ENCODE assay signal across 9 cellular contexts in the genomic region with DNA sequence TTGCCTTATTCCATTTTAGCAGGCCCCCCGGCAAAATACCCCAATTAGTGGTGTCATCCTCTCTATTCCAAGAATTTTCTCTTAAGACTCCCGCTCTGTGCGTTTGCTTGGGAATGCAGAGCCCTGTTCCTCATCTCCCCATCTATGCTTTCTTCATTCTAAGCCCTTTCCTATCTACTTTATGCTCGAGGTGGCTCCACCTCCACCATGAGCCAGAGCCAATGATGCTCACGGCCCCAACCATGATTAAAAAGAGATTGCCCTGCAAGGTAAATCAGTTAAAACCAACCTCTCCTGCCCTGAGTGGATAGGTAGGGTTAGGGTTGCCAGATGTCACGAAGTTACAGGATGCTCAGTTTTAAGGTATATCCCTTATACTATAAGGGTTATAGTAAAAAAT. TPM values are rescaled to one million over a fixed set of nuclear protein-coding genes. Genes with fewer than 3 reads are reported as not detected.
DNase-seq lines count a peak whose midpoint lies in the region; ATAC-seq, FAIRE-seq and TF ChIP-seq lines count a peak whose summit lies in the region.
"Had no signal": no experiment of that assay in that cellular context is flagged by ENCODE, and none has a peak within 500 bp of the region (broad histone marks: within the 10 kb centered on the region; RNA-seq: fewer than 3 reads in every experiment).

No MANE protein-coding gene starts in this region.

- DNase-seq in DMS 273 (lab: John Stamatoyannopoulos, UW; ENCODE audit: unreplicated experiment), result peak; percentile 45
- no peak for DNase-seq in DMS 273 treated with DMSO at 0.1 percent for 48 hours (lab: John Stamatoyannopoulos, UW)
- no peak for DNase-seq in WTC11 (ENCODE audit: low spot score)
- peak; percentile 36 for DNase-seq in germinal center (ENCODE audit: low spot score)
- no peak for DNase-seq in NCI-H1092 treated with DMSO at 0.1 percent for 48 hours (lab: John Stamatoyannopoulos, UW)
- DNase-seq in RCC 7860 (ENCODE audit: low spot score), result no peak

- FAIRE-seq in RCC 7860 (lab: Jason Lieb, UNC), result no peak
- FAIRE-seq: A204.1 had no signal

- H3K27ac Mint-ChIP-seq in WTC11, result peak overlapping the region; percentile 32
- peak overlapping the region; percentile 100 for H3K27ac Mint-ChIP-seq in stimulated activated memory B cell treated with anti-CD40 and anti-IgM and Interleukin-4, amounts not matched to agents 10 μg/mL and 1 μg/mL and 100 μg/mL, for 72 hours

- peaks cover 15% of the 10 kb centered on the region for H3K4me1 Mint-ChIP-seq in WTC11
- H3K4me1 Mint-ChIP-seq in stimulated activated memory B cell treated with anti-CD40 and anti-IgM and Interleukin-4, amounts not matched to agents 10 μg/mL and 1 μg/mL and 100 μg/mL, for 72 hours, result peaks cover 43% of the 10 kb centered on the region

- peak overlapping the region; percentile 29 for H3K4me3 Mint-ChIP-seq in WTC11
- peak overlapping the region; percentile 100 for H3K4me3 Mint-ChIP-seq in stimulated activated memory B cell treated with anti-CD40 and anti-IgM and Interleukin-4, amounts not matched to agents 10 μg/mL and 1 μg/mL and 100 μg/mL, for 72 hours

- POLR2A ChIA-PET in WTC11 (lab: Charles Lee), result interaction anchor here (0.7 to 2.2 kb wide), 5 partner anchors 11 to 135 kb away, joined by 3 to 20 read pairs (median 4); partner anchors contain the start of genes C5orf24, CAMLG and PCBD2

- no peaks in the 10 kb centered on the region; the same call in 1 of the 2 replicates for H3K27me3 Mint-ChIP-seq in WTC11 (ENCODE audit: low read depth)
- H3K27me3 Mint-ChIP-seq in stimulated activated memory B cell treated with anti-CD40 and anti-IgM and Interleukin-4, amounts not matched to agents 10 μg/mL and 1 μg/mL and 100 μg/mL, for 72 hours, result no peaks in the 10 kb centered on the region

- TF ChIP-seq CTCF in WTC11 (IDR thresholded peaks at IDR 0.05), result no peak

- peak; percentile 11; the same call in 1 of the 2 replicates for ATAC-seq in WTC11
- peak; percentile 31 for ATAC-seq in stimulated activated memory B cell treated with anti-CD40 and anti-IgM and Interleukin-4, amounts not matched to agents 10 μg/mL and 1 μg/mL and 100 μg/mL, for 72 hours
- no peak for ATAC-seq in HG03432 (IDR thresholded peaks at IDR 0.05; ENCODE audit: unreplicated experiment)

- H3K9me3 Mint-ChIP-seq in WTC11, result no peaks in the 10 kb centered on the region
- no peaks in the 10 kb centered on the region for H3K9me3 Mint-ChIP-seq in stimulated activated memory B cell treated with anti-CD40 and anti-IgM and Interleukin-4, amounts not matched to agents 10 μg/mL and 1 μg/mL and 100 μg/mL, for 72 hours

- no peaks in the 10 kb centered on the region for H3K36me3 Mint-ChIP-seq in WTC11
- peaks cover 7% of the 10 kb centered on the region for H3K36me3 Mint-ChIP-seq in stimulated activated memory B cell treated with anti-CD40 and anti-IgM and Interleukin-4, amounts not matched to agents 10 μg/mL and 1 μg/mL and 100 μg/mL, for 72 hours

- CTCF ChIA-PET in WTC11 (lab: Charles Lee), result interaction anchor here (0.5 to 3.2 kb wide), 3 partner anchors 32 to 346 kb away, joined by 3 to 30 read pairs (median 9); partner anchors contain the start of gene PCBD2

TF ChIP-seq in WTC11, 78 proteins besides CTCF, POLR2A, EP300 and RAD21:
- TF ChIP-seq, protein P1, sequence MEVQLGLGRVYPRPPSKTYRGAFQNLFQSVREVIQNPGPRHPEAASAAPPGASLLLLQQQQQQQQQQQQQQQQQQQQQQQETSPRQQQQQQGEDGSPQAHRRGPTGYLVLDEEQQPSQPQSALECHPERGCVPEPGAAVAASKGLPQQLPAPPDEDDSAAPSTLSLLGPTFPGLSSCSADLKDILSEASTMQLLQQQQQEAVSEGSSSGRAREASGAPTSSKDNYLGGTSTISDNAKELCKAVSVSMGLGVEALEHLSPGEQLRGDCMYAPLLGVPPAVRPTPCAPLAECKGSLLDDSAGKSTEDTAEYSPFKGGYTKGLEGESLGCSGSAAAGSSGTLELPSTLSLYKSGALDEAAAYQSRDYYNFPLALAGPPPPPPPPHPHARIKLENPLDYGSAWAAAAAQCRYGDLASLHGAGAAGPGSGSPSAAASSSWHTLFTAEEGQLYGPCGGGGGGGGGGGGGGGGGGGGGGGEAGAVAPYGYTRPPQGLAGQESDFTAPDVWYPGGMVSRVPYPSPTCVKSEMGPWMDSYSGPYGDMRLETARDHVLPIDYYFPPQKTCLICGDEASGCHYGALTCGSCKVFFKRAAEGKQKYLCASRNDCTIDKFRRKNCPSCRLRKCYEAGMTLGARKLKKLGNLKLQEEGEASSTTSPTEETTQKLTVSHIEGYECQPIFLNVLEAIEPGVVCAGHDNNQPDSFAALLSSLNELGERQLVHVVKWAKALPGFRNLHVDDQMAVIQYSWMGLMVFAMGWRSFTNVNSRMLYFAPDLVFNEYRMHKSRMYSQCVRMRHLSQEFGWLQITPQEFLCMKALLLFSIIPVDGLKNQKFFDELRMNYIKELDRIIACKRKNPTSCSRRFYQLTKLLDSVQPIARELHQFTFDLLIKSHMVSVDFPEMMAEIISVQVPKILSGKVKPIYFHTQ (CRISPR knock-in tag; IDR thresholded peaks at IDR 0.05), result no peak
- TF ChIP-seq NFYB (CRISPR knock-in tag; conservative IDR thresholded peaks at IDR 0.05; ENCODE audit: low read depth) (no peak), ZNF317 (CRISPR knock-in tag; IDR thresholded peaks at IDR 0.05; ENCODE audit: borderline replicate concordance, low read depth) (no peak), HMGXB4 (CRISPR knock-in tag; IDR thresholded peaks at IDR 0.05) (no peak), NR1H2 (CRISPR knock-in tag; IDR thresholded peaks at IDR 0.05) (no peak)
- TF ChIP-seq, protein P2, sequence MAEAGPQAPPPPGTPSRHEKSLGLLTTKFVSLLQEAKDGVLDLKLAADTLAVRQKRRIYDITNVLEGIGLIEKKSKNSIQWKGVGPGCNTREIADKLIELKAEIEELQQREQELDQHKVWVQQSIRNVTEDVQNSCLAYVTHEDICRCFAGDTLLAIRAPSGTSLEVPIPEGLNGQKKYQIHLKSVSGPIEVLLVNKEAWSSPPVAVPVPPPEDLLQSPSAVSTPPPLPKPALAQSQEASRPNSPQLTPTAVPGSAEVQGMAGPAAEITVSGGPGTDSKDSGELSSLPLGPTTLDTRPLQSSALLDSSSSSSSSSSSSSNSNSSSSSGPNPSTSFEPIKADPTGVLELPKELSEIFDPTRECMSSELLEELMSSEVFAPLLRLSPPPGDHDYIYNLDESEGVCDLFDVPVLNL (CRISPR knock-in tag; IDR thresholded peaks at IDR 0.05; ENCODE audit: borderline replicate concordance, low read depth), result no peak
TF ChIP-seq in WTC11: peak in this region for 0.

RNA-seq across cellular contexts. Expression of gene TXNDC15, which starts 0.7 kb away (rescaled TPM):
- total RNA-seq in WTC11 (2021), result 26.1 to 28.7 TPM (median 26.1 TPM) in 3 replicates

RNA-seq across cellular contexts. Expression of gene C5orf24, which starts 27.7 kb away (rescaled TPM):
- total RNA-seq in WTC11 (2021), result 15.7 to 21.2 TPM (median 20.6 TPM) in 3 replicates

RNA-seq across cellular contexts. Expression of gene PCBD2, which starts 31.4 kb away (rescaled TPM):
- total RNA-seq in WTC11 (2021), result 9.9 to 12.8 TPM (median 9.9 TPM) in 3 replicates

Comparison
In these comparisons a context has a peak if more than half of its experiments do, and no peak if none do; other contexts are left out.
1. DNase-seq: peak in DMS 273 (single experiment) and germinal center (single experiment); none in DMS 273 treated with DMSO at 0.1 percent for 48 hours (single experiment), WTC11 (single experiment), NCI-H1092 treated with DMSO at 0.1 percent for 48 hours (single experiment) and RCC 7860 (single experiment).